ENCODE assay signal across 22 cellular contexts in genomic region chr3:63955036-63955650, GRCh38. TPM values are rescaled to one million over a fixed set of nuclear protein-coding genes. Genes with fewer than 3 reads are reported as not detected.
DNase-seq lines count a peak whose midpoint lies in the region; ATAC-seq, FAIRE-seq and TF ChIP-seq lines count a peak whose summit lies in the region.
"Had no signal": no experiment of that assay in that cellular context is flagged by ENCODE, and none has a peak within 500 bp of the region (broad histone marks: within the 10 kb centered on the region; RNA-seq: fewer than 3 reads in every experiment).

No MANE protein-coding gene starts in this region.

- H3K27ac Mint-ChIP-seq in activated CD4-positive, alpha-beta memory T cell treated with anti-CD3 and anti-CD28 coated beads for 36 hours: peak overlapping the region; percentile 40
- H3K27ac Mint-ChIP-seq in activated CD4-positive, alpha-beta memory T cell treated with anti-CD3 and anti-CD28 coated beads, Interleukin-2, amount 10 ng/mL, durations not matched to agents 7 days and 5 days: no peak overlapping the region
- H3K27ac Mint-ChIP-seq in activated B cell treated with CpG ODN at 0.5 μM for 24 hours (peak overlapping the region; percentile 5), progenitor cell of endocrine pancreas (peak overlapping the region; percentile 94)

- H3K4me1 ChIP-seq in kidney (ENCODE audit: control insufficient read depth in 1 of 2, insufficient read depth in 1 of 2, low read depth in 1 of 2, low read length in 2 of 2): peaks cover 15 to 34% of the 10 kb centered on the region in 2 donors

- CTCF ChIA-PET in activated CD4-positive, alpha-beta memory T cell treated with anti-CD3 and anti-CD28 coated beads for 36 hours (lab: Charles Lee): no interaction called here
- CTCF ChIA-PET in activated CD4-positive, alpha-beta memory T cell treated with anti-CD3 and anti-CD28 coated beads, Interleukin-2, amount 10 ng/mL, durations not matched to agents 7 days and 5 days (lab: Charles Lee): no interaction called here
- CTCF ChIA-PET in activated B cell treated with CpG ODN at 0.5 μM for 24 hours (lab: Charles Lee): no interaction called here

- H3K36me3 ChIP-seq in kidney (ENCODE audit: control insufficient read depth in 1 of 2, insufficient read depth in 2 of 2, low read length in 2 of 2): peaks cover 0 to 5% of the 10 kb centered on the region in 2 donors

- H3K4me3 Mint-ChIP-seq in activated CD4-positive, alpha-beta memory T cell treated with anti-CD3 and anti-CD28 coated beads for 36 hours: no peak overlapping the region
- no peak overlapping the region for H3K4me3 Mint-ChIP-seq in activated CD4-positive, alpha-beta memory T cell treated with anti-CD3 and anti-CD28 coated beads, Interleukin-2, amount 10 ng/mL, durations not matched to agents 7 days and 5 days
- H3K4me3 Mint-ChIP-seq in activated B cell treated with CpG ODN at 0.5 μM for 24 hours (no peak overlapping the region), progenitor cell of endocrine pancreas (ENCODE audit: low read depth) (peak overlapping the region; percentile 59)

- peaks cover 13% of the 10 kb centered on the region for H3K36me3 Mint-ChIP-seq in activated CD4-positive, alpha-beta memory T cell treated with anti-CD3 and anti-CD28 coated beads for 36 hours
- peaks cover 17% of the 10 kb centered on the region for H3K36me3 Mint-ChIP-seq in activated CD4-positive, alpha-beta memory T cell treated with anti-CD3 and anti-CD28 coated beads, Interleukin-2, amount 10 ng/mL, durations not matched to agents 7 days and 5 days (ENCODE audit: low read depth)
- H3K36me3 Mint-ChIP-seq in activated B cell treated with CpG ODN at 0.5 μM for 24 hours (ENCODE audit: low read depth) (peaks cover 29% of the 10 kb centered on the region), progenitor cell of endocrine pancreas (ENCODE audit: insufficient read depth) (peaks cover 4% of the 10 kb centered on the region)

- POLR2A ChIA-PET in activated CD4-positive, alpha-beta memory T cell treated with anti-CD3 and anti-CD28 coated beads for 36 hours (lab: Charles Lee): no interaction called here
- POLR2A ChIA-PET in activated CD4-positive, alpha-beta memory T cell treated with anti-CD3 and anti-CD28 coated beads, Interleukin-2, amount 10 ng/mL, durations not matched to agents 7 days and 5 days (lab: Charles Lee): no interaction called here
- POLR2A ChIA-PET in activated B cell treated with CpG ODN at 0.5 μM for 24 hours (lab: Charles Lee): no interaction called here

- peak overlapping the region in 1 of 2 donors; percentile 20 for H3K9ac ChIP-seq in kidney (ENCODE audit: low read length in 2 of 2)

- TF ChIP-seq CTCF in activated B cell treated with CpG ODN at 0.5 μM for 24 hours (IDR thresholded peaks at IDR 0.05) (no peak), kidney (IDR thresholded peaks at IDR 0.05; ENCODE audit: borderline replicate concordance, extremely low read depth, insufficient read depth) (no peak), progenitor cell of endocrine pancreas (IDR thresholded peaks at IDR 0.05; ENCODE audit: unreplicated experiment) (no peak), D721Med (IDR thresholded peaks at IDR 0.05; ENCODE audit: insufficient read depth, missing control alignments) (no peak)

- peak overlapping the region in 1 of 2 donors; percentile 45 for H3K4me3 ChIP-seq in kidney (ENCODE audit: low read length in 2 of 2)
- H3K4me3 ChIP-seq: SJSA1, tibial nerve had no signal

- no peaks in the 10 kb centered on the region for H3K9me3 Mint-ChIP-seq in activated CD4-positive, alpha-beta memory T cell treated with anti-CD3 and anti-CD28 coated beads for 36 hours
- no peaks in the 10 kb centered on the region for H3K9me3 Mint-ChIP-seq in activated CD4-positive, alpha-beta memory T cell treated with anti-CD3 and anti-CD28 coated beads, Interleukin-2, amount 10 ng/mL, durations not matched to agents 7 days and 5 days
- H3K9me3 Mint-ChIP-seq in activated B cell treated with CpG ODN at 0.5 μM for 24 hours (no peaks in the 10 kb centered on the region), progenitor cell of endocrine pancreas (ENCODE audit: low read depth) (no peaks in the 10 kb centered on the region)

- no peaks in the 10 kb centered on the region for H3K27me3 Mint-ChIP-seq in activated CD4-positive, alpha-beta memory T cell treated with anti-CD3 and anti-CD28 coated beads for 36 hours
- no peaks in the 10 kb centered on the region for H3K27me3 Mint-ChIP-seq in activated CD4-positive, alpha-beta memory T cell treated with anti-CD3 and anti-CD28 coated beads, Interleukin-2, amount 10 ng/mL, durations not matched to agents 7 days and 5 days
- H3K27me3 Mint-ChIP-seq in activated B cell treated with CpG ODN at 0.5 μM for 24 hours (no peaks in the 10 kb centered on the region), progenitor cell of endocrine pancreas (no peaks in the 10 kb centered on the region)

- FAIRE-seq in kidney (lab: Jason Lieb, UNC): no peak
- FAIRE-seq in D721Med (lab: Jason Lieb, UNC): no peak
- FAIRE-seq: GM12891, H54, TTC549 had no signal

- ATAC-seq in activated B cell treated with CpG ODN at 0.5 μM for 24 hours (ENCODE audit: low read depth): no peak
- ATAC-seq: sciatic nerve had no signal

- peak overlapping the region; percentile 50 to 59 for H3K27ac ChIP-seq in kidney (ENCODE audit: low read depth in 2 of 2, low read length in 2 of 2)
- H3K27ac ChIP-seq: SJSA1, tibial nerve had no signal

- no peaks in the 10 kb centered on the region for H3K9me3 ChIP-seq in kidney (ENCODE audit: control insufficient read depth in 1 of 2, low read length in 2 of 2)
- H3K9me3 ChIP-seq: SJSA1, tibial nerve had no signal

- intact Hi-C loops in activated CD4-positive, alpha-beta memory T cell treated with anti-CD3 and anti-CD28 coated beads for 36 hours (cut with micrococcal nuclease): no loop called here
- intact Hi-C loops in activated B cell treated with CpG ODN at 0.5 μM for 24 hours (cut with micrococcal nuclease) (no loop called here), kidney (cut with DNase I) (no loop called here)

- no peak for DNase-seq in activated CD4-positive, alpha-beta memory T cell treated with anti-CD3 and anti-CD28 coated beads for 36 hours
- DNase-seq in activated CD4-positive, alpha-beta memory T cell treated with anti-CD3 and anti-CD28 coated beads, Interleukin-2, amount 10 ng/mL, durations not matched to agents 7 days and 5 days: no peak
- DNase-seq in activated B cell treated with CpG ODN at 0.5 μM for 24 hours (no peak), kidney (no peak), progenitor cell of endocrine pancreas (ENCODE audit: low spot score, unreplicated experiment) (no peak), activated gamma-delta T cell treated with Interleukin-2 at 50 U/mL for 16 hours (no peak), D721Med (ENCODE audit: insufficient read length, low spot score) (no peak), occipital lobe (lab: John Stamatoyannopoulos, UW) (no peak)
- DNase-seq: foreskin fibroblast; MM.1S; NCI-H187; NCI-H510A; stimulated activated CD4-positive, alpha-beta T cell treated with anti-CD3 and anti-CD28 coated beads, Interleukin-2, amount 100 ng/mL, for 48 hours; stimulated activated CD8-positive, alpha-beta memory T cell treated with anti-CD3 and anti-CD28 coated beads, Interleukin-4, amount 100 ng/mL, for 48 hours had no signal

- peaks cover 53% of the 10 kb centered on the region for H3K4me1 Mint-ChIP-seq in activated CD4-positive, alpha-beta memory T cell treated with anti-CD3 and anti-CD28 coated beads for 36 hours (ENCODE audit: low read depth)
- H3K4me1 Mint-ChIP-seq in activated CD4-positive, alpha-beta memory T cell treated with anti-CD3 and anti-CD28 coated beads, Interleukin-2, amount 10 ng/mL, durations not matched to agents 7 days and 5 days: peaks cover 33% of the 10 kb centered on the region
- H3K4me1 Mint-ChIP-seq in activated B cell treated with CpG ODN at 0.5 μM for 24 hours (peaks cover 55% of the 10 kb centered on the region), progenitor cell of endocrine pancreas (ENCODE audit: low read depth) (peaks cover 57% of the 10 kb centered on the region)

RNA-seq across cellular contexts. Expression of gene SCAANT1, which starts 43.0 kb away (rescaled TPM):
- not detected for total RNA-seq in activated CD4-positive, alpha-beta memory T cell treated with anti-CD3 and anti-CD28 coated beads for 36 hours
- not detected for total RNA-seq in activated CD4-positive, alpha-beta memory T cell treated with anti-CD3 and anti-CD28 coated beads, Interleukin-2, amount 10 ng/mL, durations not matched to agents 7 days and 5 days
- total RNA-seq in activated B cell treated with CpG ODN at 0.5 μM for 24 hours (not detected in 2 replicates), kidney (not detected), progenitor cell of endocrine pancreas (not detected in 2 replicates), occipital lobe (not detected)
- polyA plus RNA-seq in kidney (ENCODE audit: insufficient read depth, low read depth, low replicate concordance): not detected
- total RNA-seq: A673, liver, sciatic nerve, SJSA1, tibial nerve had no signal
- polyA plus RNA-seq: liver had no signal
